In genomic region chr4:88012652-88013051, GRCh38 we compare ENCODE assay signal across 8 cellular contexts. TPM values are rescaled to one million over a fixed set of nuclear protein-coding genes. Genes with fewer than 3 reads are reported as not detected.
A peak's percentile ranks its signal among the peaks of the same experiment; 100 is the strongest.
DNase-seq lines count a peak whose midpoint lies in the region; ATAC-seq and TF ChIP-seq lines count a peak whose summit lies in the region.

No MANE protein-coding gene starts in this region.

- DNase-seq in GF-D8 (lab: John Stamatoyannopoulos, UW) (peak; percentile 74), activated B cell treated with CpG ODN at 0.5 μM for 24 hours (no peak), putamen (ENCODE audit: low spot score) (no peak), foreskin fibroblast (no peak), left colon (no peak), chondrocyte (ENCODE audit: low spot score) (no peak)

- ATAC-seq in GM21515 (IDR thresholded peaks at IDR 0.05; ENCODE audit: unreplicated experiment) (peak; percentile 36), HG03378 (IDR thresholded peaks at IDR 0.05; ENCODE audit: unreplicated experiment) (peak; percentile 66), activated B cell treated with CpG ODN at 0.5 μM for 24 hours (ENCODE audit: low read depth) (peak; percentile 53), left colon (no peak)

- CTCF ChIA-PET in activated B cell treated with CpG ODN at 0.5 μM for 24 hours (lab: Charles Lee), result no interaction called here

- H3K27ac Mint-ChIP-seq in activated B cell treated with CpG ODN at 0.5 μM for 24 hours (no peak overlapping the region), chondrocyte (ENCODE audit: unreplicated experiment) (no peak overlapping the region)

- TF ChIP-seq CTCF in activated B cell treated with CpG ODN at 0.5 μM for 24 hours (IDR thresholded peaks at IDR 0.05) (no peak), foreskin fibroblast (IDR thresholded peaks at IDR 0.05; ENCODE audit: low read depth, low read length) (no peak), chondrocyte (IDR thresholded peaks at IDR 0.05) (no peak)

- H3K4me1 Mint-ChIP-seq in activated B cell treated with CpG ODN at 0.5 μM for 24 hours, result peaks cover 24% of the 10 kb centered on the region
- peaks cover 85% of the 10 kb centered on the region for H3K4me1 Mint-ChIP-seq in chondrocyte (ENCODE audit: low read depth)

- no peaks in the 10 kb centered on the region for H3K9me3 Mint-ChIP-seq in activated B cell treated with CpG ODN at 0.5 μM for 24 hours
- no peaks in the 10 kb centered on the region for H3K9me3 Mint-ChIP-seq in chondrocyte (ENCODE audit: low read depth)

- intact Hi-C loops in activated B cell treated with CpG ODN at 0.5 μM for 24 hours (cut with micrococcal nuclease), result loop anchor here (10.0 kb wide), 1 partner anchor 582 kb away; the partner anchor contains the start of gene HERC3
- intact Hi-C loops in left colon (cut with DNase I, micrococcal nuclease), result no loop called here

- H3K4me3 Mint-ChIP-seq in activated B cell treated with CpG ODN at 0.5 μM for 24 hours, result peak overlapping the region; percentile 9
- H3K4me3 Mint-ChIP-seq in chondrocyte (ENCODE audit: unreplicated experiment), result no peak overlapping the region

- POLR2A ChIA-PET in activated B cell treated with CpG ODN at 0.5 μM for 24 hours (lab: Charles Lee), result no interaction called here

- H3K4me3 ChIP-seq in foreskin fibroblast (ENCODE audit: low read depth in 1 of 2, low read length in 2 of 2), result no peak overlapping the region

- no peaks in the 10 kb centered on the region for H3K36me3 Mint-ChIP-seq in activated B cell treated with CpG ODN at 0.5 μM for 24 hours (ENCODE audit: low read depth)
- H3K36me3 Mint-ChIP-seq in chondrocyte (ENCODE audit: low read depth), result no peaks in the 10 kb centered on the region

- H3K27me3 Mint-ChIP-seq in activated B cell treated with CpG ODN at 0.5 μM for 24 hours (peaks cover 4% of the 10 kb centered on the region), chondrocyte (ENCODE audit: low read depth) (no peaks in the 10 kb centered on the region)

RNA-seq across cellular contexts. Expression of gene PKD2, which starts 5.2 kb away (rescaled TPM):
- total RNA-seq in activated B cell treated with CpG ODN at 0.5 μM for 24 hours, result 4.2 and 6.2 TPM in 2 replicates
- total RNA-seq in left colon, result 10 to 100 TPM in 1 of 2 donors, 1 to 10 TPM in 1; 5.4 to 11.4 TPM
- total RNA-seq in chondrocyte, result 69.7 to 71.7 TPM (median 69.8 TPM) in 3 replicates

RNA-seq across cellular contexts. Expression of gene SPP1, which starts 37.1 kb away (rescaled TPM):
- total RNA-seq in activated B cell treated with CpG ODN at 0.5 μM for 24 hours (not detected in 2 replicates), left colon (1 to 10 TPM; 3.7 to 7.6 TPM), chondrocyte (13.5 to 16.0 TPM (median 15.7 TPM) in 3 replicates)
